Comparison of ENCODE assay signal across 8 cellular contexts in genomic region chr9:100352201-100352726, GRCh38. TPM values are rescaled to one million over a fixed set of nuclear protein-coding genes. Genes with fewer than 3 reads are reported as not detected.
DNase-seq lines count a peak whose midpoint lies in the region; ATAC-seq, FAIRE-seq and TF ChIP-seq lines count a peak whose summit lies in the region.

No MANE protein-coding gene starts in this region.

- peak overlapping the region; percentile 92 for H3K9ac ChIP-seq in astrocyte (ENCODE audit: low read length)

- H3K27ac Mint-ChIP-seq in astrocyte (ENCODE audit: unreplicated experiment): peak overlapping the region; percentile 81

- no peak for FAIRE-seq in astrocyte (lab: Jason Lieb, UNC)

- peaks cover 1% of the 10 kb centered on the region for H3K9me3 Mint-ChIP-seq in astrocyte (ENCODE audit: unreplicated experiment)

- H3K36me3 Mint-ChIP-seq in astrocyte (ENCODE audit: low read depth, unreplicated experiment): peaks cover 2% of the 10 kb centered on the region

- ATAC-seq in GM18520 (IDR thresholded peaks at IDR 0.05; ENCODE audit: unreplicated experiment): peak; percentile 3
- peak; percentile 40 for ATAC-seq in HG03045 (IDR thresholded peaks at IDR 0.05; ENCODE audit: unreplicated experiment)

- H3K4me1 ChIP-seq in A673 (ENCODE audit: insufficient read depth, low read length, poor library complexity, severe bottlenecking): peaks cover 7% of the 10 kb centered on the region
- peaks cover 13% of the 10 kb centered on the region for H3K4me1 ChIP-seq in astrocyte (ENCODE audit: insufficient read depth, low read length)

- H3K9me3 ChIP-seq in A673 (ENCODE audit: low read depth, low read length, poor library complexity, severe bottlenecking) (no peaks in the 10 kb centered on the region), astrocyte (ENCODE audit: insufficient read depth, low read depth, low read length) (no peaks in the 10 kb centered on the region)

- peaks cover 53% of the 10 kb centered on the region for H3K79me2 ChIP-seq in astrocyte (ENCODE audit: insufficient read depth, low read length)

- intact Hi-C loops in A673 (cut with micrococcal nuclease; ENCODE audit: unreplicated experiment): no loop called here

- H3K4me3 ChIP-seq in A673 (ENCODE audit: low read depth, low read length, poor library complexity, severe bottlenecking) (peak overlapping the region; percentile 71), astrocyte (ENCODE audit: insufficient read depth, low read depth, low read length) (peak overlapping the region; percentile 88), skeletal muscle cell (ENCODE audit: low read depth, low read length) (peak overlapping the region; percentile 93)

- POLR2A ChIA-PET in A673 (lab: Charles Lee; ENCODE audit: low non-redundant PET): no interaction called here
- POLR2A ChIA-PET in RWPE1 (lab: Yijun Ruan, JAX; ENCODE audit: low non-redundant PET): interaction anchor here (0.6 to 0.8 kb wide), 3 partner anchors 49 to 1230 kb away, joined by 3 read pairs; no protein-coding TSS in a partner anchor

- H3K36me3 ChIP-seq in A673 (ENCODE audit: insufficient read depth, low read length, poor library complexity, severe bottlenecking) (peaks cover 6% of the 10 kb centered on the region), astrocyte (ENCODE audit: insufficient read depth, low read length) (no peaks in the 10 kb centered on the region)

- H3K27me3 Mint-ChIP-seq in astrocyte (ENCODE audit: low read depth, unreplicated experiment): no peaks in the 10 kb centered on the region

- DNase-seq in A673 (ENCODE audit: low spot score) (peak; percentile 29), RWPE1 (ENCODE audit: low spot score) (peak; percentile 70), astrocyte (ENCODE audit: low read depth) (peak; percentile 6), hypothalamus (lab: John Stamatoyannopoulos, UW) (peak in 38 of 51 donors; percentile 1 to 65 (median 34)), skeletal muscle cell (ENCODE audit: low read depth) (no peak), NCI-H1092 treated with DMSO at 0.1 percent for 48 hours (lab: John Stamatoyannopoulos, UW) (no peak)

- peak overlapping the region; percentile 94 for H3K27ac ChIP-seq in A673 (ENCODE audit: low read depth, low read length, poor library complexity, severe bottlenecking)
- H3K27ac ChIP-seq in RWPE1: peak overlapping the region; percentile 81
- peak overlapping the region; percentile 80 for H3K27ac ChIP-seq in astrocyte (ENCODE audit: low read depth, low read length)

- TF ChIP-seq CTCF in A673 (conservative IDR thresholded peaks at IDR 0.05; ENCODE audit: low read depth, low read length) (no peak), RWPE1 (conservative IDR thresholded peaks at IDR 0.05; ENCODE audit: low read depth) (no peak), astrocyte (IDR thresholded peaks at IDR 0.05; ENCODE audit: insufficient read depth, low read depth, low read length) (no peak)

- H3K4me3 Mint-ChIP-seq in astrocyte (ENCODE audit: unreplicated experiment): peak overlapping the region; percentile 98

- peaks cover 11% of the 10 kb centered on the region for H3K4me1 Mint-ChIP-seq in astrocyte (ENCODE audit: low read depth, unreplicated experiment)

- no peaks in the 10 kb centered on the region for H3K27me3 ChIP-seq in A673 (replicated peaks; ENCODE audit: insufficient read depth, low read depth, low read length, poor library complexity)
- H3K27me3 ChIP-seq in astrocyte (ENCODE audit: insufficient read depth, low read length): no peaks in the 10 kb centered on the region

- peak overlapping the region; percentile 96 for H2AFZ ChIP-seq in astrocyte (ENCODE audit: low read depth, low read length)

- no TSS peak for BruUV-seq in A673 (replicated peaks; lab: Mats Ljungman, UMichigan)

- peaks cover 34% of the 10 kb centered on the region for H4K20me1 ChIP-seq in astrocyte (ENCODE audit: insufficient read depth, low read length)

- CTCF ChIA-PET in A673 (lab: Charles Lee) (interaction anchor here (0.6 kb wide), 1 partner anchor 19 kb away, joined by 4 read pairs; no protein-coding TSS in a partner anchor), RWPE1 (lab: Yijun Ruan, JAX) (interaction anchor here (1.1 to 2.0 kb wide), 2 partner anchors 27 to 28 kb away, joined by 3 to 5 read pairs; no protein-coding TSS in a partner anchor)

- H3K4me2 ChIP-seq in astrocyte (ENCODE audit: low read length): peak overlapping the region; percentile 85

RNA-seq across cellular contexts. Expression of gene TEX10, which starts 0.5 kb away (rescaled TPM):
- total RNA-seq in A673 (2021): 42.7 and 46.7 TPM in 2 replicates
- total RNA-seq in astrocyte: 31.8 and 35.1 TPM in 2 replicates

Comparison
In these comparisons a context has a peak if more than half of its experiments do, and no peak if none do; other contexts are left out.
1. DNase-seq: peak in A673 (single experiment), RWPE1 (single experiment), astrocyte (single experiment) and hypothalamus (38 of 51); none in skeletal muscle cell (single experiment) and NCI-H1092 treated with DMSO at 0.1 percent for 48 hours (single experiment).
2. Peak in every context shown above with its lines, with median percentiles within 50 percentile points of each other: H3K27ac ChIP-seq and H3K4me3 ChIP-seq.